ENCODE assay signal across 11 cellular contexts in the genomic region with DNA sequence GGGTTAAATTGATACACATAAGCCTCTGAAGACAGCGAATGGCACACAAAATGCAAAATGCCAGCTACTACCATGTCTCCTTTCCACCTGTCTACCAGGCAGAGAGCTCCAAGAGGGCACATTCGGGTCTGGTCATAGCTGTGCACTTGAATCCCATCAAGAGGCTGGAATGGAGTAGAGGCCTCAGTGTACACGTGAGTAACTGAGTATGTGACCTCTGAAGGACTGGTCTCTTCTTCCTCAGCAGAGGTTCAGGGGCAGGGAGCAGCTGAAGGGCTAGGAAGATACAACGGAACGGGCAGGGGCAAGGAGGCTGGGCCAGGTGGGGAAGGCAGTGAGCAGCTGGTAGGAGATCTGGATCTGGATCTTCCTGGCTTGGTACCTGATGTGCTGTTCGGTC. TPM values are rescaled to one million over a fixed set of nuclear protein-coding genes. Genes with fewer than 3 reads are reported as not detected.
"Had no signal": no experiment of that assay in that cellular context is flagged by ENCODE, and none has a peak within 500 bp of the region (broad histone marks: within the 10 kb centered on the region; RNA-seq: fewer than 3 reads in every experiment).

No MANE protein-coding gene starts in this region.

- H3K4me3 ChIP-seq: GM23248, HAP-1 had no signal

- H3K27ac Mint-ChIP-seq: HFFc6, IgD-negative memory B cell had no signal

- H3K4me3 Mint-ChIP-seq: HFFc6, IgD-negative memory B cell had no signal

- H3K9me3 Mint-ChIP-seq: HFFc6 had no signal

- H3K27me3 Mint-ChIP-seq: IgD-negative memory B cell had no signal

- DNase-seq: GM23248, GOT3, H7, HFFc6 had no signal

- ATAC-seq: HCT116, HepG2 had no signal

- FAIRE-seq: HepG2 had no signal

- H3K4me1 ChIP-seq: HAP-1 had no signal

- H3K27ac ChIP-seq: GM23248, HL-60 had no signal

- H3K9me3 ChIP-seq: HAP-1 had no signal

- H3K9ac ChIP-seq: GM23248 had no signal

RNA-seq across cellular contexts. Expression of a gene that starts 56.3 kb away (rescaled TPM):
- total RNA-seq: GM23248, H4, HepG2, HFFc6, HT1080 had no signal
- polyA plus RNA-seq: GM23248, HepG2, IgD-negative memory B cell had no signal
